In genomic region chr6:34085453-34086170, GRCh38 we compare ENCODE assay signal across 18 cellular contexts.
"Had no signal": no experiment of that assay in that cellular context is flagged by ENCODE, and none has a peak within 500 bp of the region (broad histone marks: within the 10 kb centered on the region; RNA-seq: fewer than 3 reads in every experiment).

No MANE protein-coding gene starts in this region.

- ATAC-seq: effector memory CD8-positive, alpha-beta T cell; foreskin keratinocyte; gastroesophageal sphincter; heart right ventricle; left cardiac atrium; left lung; left ventricle myocardium superior; lower lobe of right lung had no signal

- H3K9me3 ChIP-seq: colonic mucosa, esophagus muscularis mucosa, gastroesophageal sphincter, heart right ventricle, left lung, lower lobe of right lung had no signal

- H3K9me3 Mint-ChIP-seq: dendritic cell treated with granulocyte-macrophage colony-stimulating factor and Interleukin-4, amounts not matched to agents 40 ng/mL and 50 ng/mL, for 4 days; effector memory CD8-positive, alpha-beta T cell; endodermal cell had no signal

- H3K27me3 ChIP-seq: colonic mucosa, foreskin keratinocyte, left lung had no signal

- H3K36me3 ChIP-seq: colonic mucosa, esophagus muscularis mucosa, gastroesophageal sphincter, heart right ventricle, left lung, lower lobe of right lung had no signal

- H3K27ac ChIP-seq: colonic mucosa, esophagus muscularis mucosa, foreskin keratinocyte, gastroesophageal sphincter, heart right ventricle, left lung, lower lobe of right lung had no signal

- H3K27ac Mint-ChIP-seq: dendritic cell treated with granulocyte-macrophage colony-stimulating factor and Interleukin-4, amounts not matched to agents 40 ng/mL and 50 ng/mL, for 4 days; effector memory CD8-positive, alpha-beta T cell; endodermal cell had no signal

- H3K4me1 Mint-ChIP-seq: endodermal cell had no signal

- H3K27me3 Mint-ChIP-seq: dendritic cell treated with granulocyte-macrophage colony-stimulating factor and Interleukin-4, amounts not matched to agents 40 ng/mL and 50 ng/mL, for 4 days had no signal

- H3K4me3 ChIP-seq: colonic mucosa, esophagus muscularis mucosa, gastroesophageal sphincter, heart right ventricle, left lung, lower lobe of right lung had no signal

- DNase-seq: colonic mucosa; cortex of kidney; effector CD8-positive, alpha-beta T cell; effector memory CD8-positive, alpha-beta T cell; endodermal cell; foreskin keratinocyte; head of caudate nucleus; heart right ventricle; hippocampal formation; left cardiac atrium; left lung; left ventricle myocardium superior; lower lobe of right lung; mesenchymal stem cell; midbrain had no signal

- H3K4me1 ChIP-seq: colonic mucosa, esophagus muscularis mucosa, foreskin keratinocyte, gastroesophageal sphincter, heart right ventricle, left lung, lower lobe of right lung had no signal

- H3K4me3 Mint-ChIP-seq: dendritic cell treated with granulocyte-macrophage colony-stimulating factor and Interleukin-4, amounts not matched to agents 40 ng/mL and 50 ng/mL, for 4 days; effector memory CD8-positive, alpha-beta T cell; endodermal cell had no signal
